8 cellular contexts compared by ENCODE assay signal in genomic region chr16:11672206-11673090, GRCh38. TPM values are rescaled to one million over a fixed set of nuclear protein-coding genes. Genes with fewer than 3 reads are reported as not detected.
DNase-seq lines count a peak whose midpoint lies in the region; ATAC-seq lines count a peak whose summit lies in the region.

No MANE protein-coding gene starts in this region.

- H3K4me1 ChIP-seq in SJCRH30, result peaks cover 28% of the 10 kb centered on the region

- H3K27ac Mint-ChIP-seq in activated naive CD4-positive, alpha-beta T cell treated with anti-CD3 and anti-CD28 coated beads, Interleukin-2, amount 50 U/mL, for 72 hours, result peak overlapping the region; percentile 86 to 89
- H3K27ac Mint-ChIP-seq in naive B cell, result peak overlapping the region; percentile 89 to 97 (median 95)

- no peak for ATAC-seq in activated naive CD4-positive, alpha-beta T cell treated with anti-CD3 and anti-CD28 coated beads, Interleukin-2, amount 50 U/mL, for 72 hours
- ATAC-seq in naive B cell (ENCODE audit: low read depth in 2 of 2), result peak; percentile 47 to 50
- no peak for ATAC-seq in GM19395 (IDR thresholded peaks at IDR 0.05; ENCODE audit: unreplicated experiment)

- H3K27me3 ChIP-seq in SJCRH30, result no peaks in the 10 kb centered on the region

- in situ Hi-C loops in KBM-7 (cut with MboI; ENCODE audit: low pct_unique_long_range_greater_than_20kb, low sequenced_read_pairs), result no loop called here

- H3K4me3 ChIP-seq in SJCRH30, result no peak overlapping the region

- no peaks in the 10 kb centered on the region for H3K9me3 ChIP-seq in SJCRH30 (replicated peaks)

- H3K9me3 Mint-ChIP-seq in activated naive CD4-positive, alpha-beta T cell treated with anti-CD3 and anti-CD28 coated beads, Interleukin-2, amount 50 U/mL, for 72 hours, result no peaks in the 10 kb centered on the region
- no peaks in the 10 kb centered on the region for H3K9me3 Mint-ChIP-seq in naive B cell

- no peak overlapping the region for H3K27ac ChIP-seq in SJCRH30

- DNase-seq in CMK (ENCODE audit: low read depth) (peak; percentile 68), KBM-7 (peak; percentile 45), naive B cell (peak; percentile 76), T1000 (lab: John Stamatoyannopoulos, UW) (no peak), SJCRH30 (no peak), H4 (ENCODE audit: low spot score) (no peak)
- DNase-seq in activated naive CD4-positive, alpha-beta T cell treated with anti-CD3 and anti-CD28 coated beads, Interleukin-2, amount 50 U/mL, for 72 hours (ENCODE audit: low spot score in 2 of 2), result no peak

- H3K36me3 ChIP-seq in SJCRH30, result peaks cover 11% of the 10 kb centered on the region

- no peaks in the 10 kb centered on the region for H3K36me3 Mint-ChIP-seq in activated naive CD4-positive, alpha-beta T cell treated with anti-CD3 and anti-CD28 coated beads, Interleukin-2, amount 50 U/mL, for 72 hours
- no peaks in the 10 kb centered on the region for H3K36me3 Mint-ChIP-seq in naive B cell

- peak overlapping the region; percentile 84 to 99 (median 92) for H3K4me3 Mint-ChIP-seq in naive B cell

- H3K4me1 Mint-ChIP-seq in naive B cell, result peaks cover 68 to 85% (median 78%) of the 10 kb centered on the region in 3 donors

- no peaks in the 10 kb centered on the region for H3K27me3 Mint-ChIP-seq in naive B cell

RNA-seq across cellular contexts. Expression of gene SNN, which starts 4.2 kb away (rescaled TPM):
- total RNA-seq in activated naive CD4-positive, alpha-beta T cell treated with anti-CD3 and anti-CD28 coated beads, Interleukin-2, amount 50 U/mL, for 72 hours, result 10 to 100 TPM; 11.0 to 14.4 TPM
- polyA plus RNA-seq in naive B cell (ENCODE audit: low read depth in 6 of 6), result 10 to 100 TPM; 53.0 to 82.7 (median 67.7) TPM
- 11.7 and 12.0 TPM in 2 replicates for total RNA-seq in SJCRH30 (2014; rRNA removed; shearing (Covaris generic))
- 13.7 and 14.9 TPM in 2 replicates for total RNA-seq in H4 (2014; rRNA removed; shearing (Covaris generic))

Comparison
In these comparisons a context has a peak if more than half of its experiments do, and no peak if none do; other contexts are left out.
1. DNase-seq: peak in CMK (single experiment), KBM-7 (single experiment) and naive B cell (single experiment); none in activated naive CD4-positive, alpha-beta T cell treated with anti-CD3 and anti-CD28 coated beads, Interleukin-2, amount 50 U/mL, for 72 hours (0 of 2), T1000 (single experiment), SJCRH30 (0 of 2) and H4 (single experiment).
2. ATAC-seq: peak in naive B cell (2 of 2); none in activated naive CD4-positive, alpha-beta T cell treated with anti-CD3 and anti-CD28 coated beads, Interleukin-2, amount 50 U/mL, for 72 hours (0 of 2) and GM19395 (single experiment).